ENCODE assay signal across 16 cellular contexts in genomic region chr10:98424308-98425254, GRCh38. TPM values are rescaled to one million over a fixed set of nuclear protein-coding genes. Genes with fewer than 3 reads are reported as not detected.
DNase-seq lines count a peak whose midpoint lies in the region; ATAC-seq and TF ChIP-seq lines count a peak whose summit lies in the region.
"Had no signal": no experiment of that assay in that cellular context is flagged by ENCODE, and none has a peak within 500 bp of the region (broad histone marks: within the 10 kb centered on the region; RNA-seq: fewer than 3 reads in every experiment).

No MANE protein-coding gene starts in this region.

- TF ChIP-seq POLR2A in stomach (IDR thresholded peaks at IDR 0.05) = no peak

- H3K27ac Mint-ChIP-seq in activated CD8-positive, alpha-beta memory T cell treated with anti-CD3 and anti-CD28 coated beads, Interleukin-2, amount 10 ng/mL, durations not matched to agents 7 days and 5 days = no peak overlapping the region
- peak overlapping the region in 2 of 9 donors; percentile 25 to 52 for H3K27ac Mint-ChIP-seq in naive thymus-derived CD4-positive, alpha-beta T cell
- H3K27ac Mint-ChIP-seq: CD8-positive, alpha-beta T cell; GM23338 had no signal

- CTCF ChIA-PET in activated CD8-positive, alpha-beta memory T cell treated with anti-CD3 and anti-CD28 coated beads, Interleukin-2, amount 10 ng/mL, durations not matched to agents 7 days and 5 days (lab: Charles Lee) = interaction anchor here (1.0 to 4.0 kb wide), 7 partner anchors 9 to 49 kb away, joined by 3 to 14 read pairs (median 8); partner anchors contain the start of gene PYROXD2
- CTCF ChIA-PET in naive thymus-derived CD4-positive, alpha-beta T cell (lab: Charles Lee) = interaction anchor here (0.6 to 2.7 kb wide), 3 partner anchors 10 to 1784 kb away, joined by 3 to 22 read pairs (median 7); no protein-coding TSS in a partner anchor

- H3K4me1 Mint-ChIP-seq in activated CD8-positive, alpha-beta memory T cell treated with anti-CD3 and anti-CD28 coated beads, Interleukin-2, amount 10 ng/mL, durations not matched to agents 7 days and 5 days = no peaks in the 10 kb centered on the region
- no peaks in the 10 kb centered on the region for H3K4me1 Mint-ChIP-seq in naive thymus-derived CD4-positive, alpha-beta T cell
- H3K4me1 Mint-ChIP-seq: GM23338 had no signal

- H3K4me1 ChIP-seq in cardiac muscle cell (ENCODE audit: low read depth) (peaks cover 25% of the 10 kb centered on the region), stomach (no peaks in the 10 kb centered on the region)
- no peaks in the 10 kb centered on the region for H3K4me1 ChIP-seq in naive thymus-derived CD4-positive, alpha-beta T cell (ENCODE audit: control insufficient read depth in 2 of 2, insufficient read depth in 2 of 2, low read length in 2 of 2)

- intact Hi-C loops in cardiac septum (cut with DNase I) = loop anchor here (5.0 kb wide), 1 partner anchor 43 kb away; no protein-coding TSS in a partner anchor
- intact Hi-C loops in stomach (cut with DNase I; ENCODE audit: low total_unique reads) = no loop called here
- intact Hi-C loops in naive thymus-derived CD4-positive, alpha-beta T cell (cut with micrococcal nuclease) = no loop called here

- no peak for TF ChIP-seq EP300 in stomach (IDR thresholded peaks at IDR 0.05)

- POLR2A ChIA-PET in naive thymus-derived CD4-positive, alpha-beta T cell (lab: Charles Lee) = no interaction called here

- H3K27me3 ChIP-seq in cardiac muscle cell (no peaks in the 10 kb centered on the region), stomach (no peaks in the 10 kb centered on the region)
- H3K27me3 ChIP-seq in naive thymus-derived CD4-positive, alpha-beta T cell (ENCODE audit: control insufficient read depth in 2 of 2, insufficient read depth in 2 of 2, low read length in 2 of 2) = no peaks in the 10 kb centered on the region

- H3K4me3 ChIP-seq in cardiac muscle cell (no peak overlapping the region), stomach (no peak overlapping the region)
- no peak overlapping the region for H3K4me3 ChIP-seq in naive thymus-derived CD4-positive, alpha-beta T cell (ENCODE audit: low read length)
- H3K4me3 ChIP-seq: GM12878, GM23338, K562 had no signal

- peak overlapping the region; percentile 35 for H3K27ac ChIP-seq in cardiac muscle cell
- H3K27ac ChIP-seq in stomach = no peak overlapping the region
- H3K27ac ChIP-seq in naive thymus-derived CD4-positive, alpha-beta T cell (ENCODE audit: low read depth, low read length) = no peak overlapping the region

- no peaks in the 10 kb centered on the region for H3K9me3 Mint-ChIP-seq in activated CD8-positive, alpha-beta memory T cell treated with anti-CD3 and anti-CD28 coated beads, Interleukin-2, amount 10 ng/mL, durations not matched to agents 7 days and 5 days (ENCODE audit: low read depth)
- no peaks in the 10 kb centered on the region for H3K9me3 Mint-ChIP-seq in naive thymus-derived CD4-positive, alpha-beta T cell
- H3K9me3 Mint-ChIP-seq: CD8-positive, alpha-beta T cell; GM23338 had no signal

- H3K36me3 ChIP-seq in cardiac muscle cell = no peaks in the 10 kb centered on the region
- H3K36me3 ChIP-seq in stomach = peaks cover 29 to 99% (median 91%) of the 10 kb centered on the region in 4 donors
- H3K36me3 ChIP-seq in naive thymus-derived CD4-positive, alpha-beta T cell (ENCODE audit: control insufficient read depth in 2 of 3, insufficient read depth in 3 of 3, low read length in 3 of 3) = peaks cover 0 to 72% (median 4%) of the 10 kb centered on the region in 3 experiments

- H3K27me3 Mint-ChIP-seq in activated CD8-positive, alpha-beta memory T cell treated with anti-CD3 and anti-CD28 coated beads, Interleukin-2, amount 10 ng/mL, durations not matched to agents 7 days and 5 days = no peaks in the 10 kb centered on the region
- H3K27me3 Mint-ChIP-seq in naive thymus-derived CD4-positive, alpha-beta T cell = no peaks in the 10 kb centered on the region

- H3K4me3 Mint-ChIP-seq in activated CD8-positive, alpha-beta memory T cell treated with anti-CD3 and anti-CD28 coated beads, Interleukin-2, amount 10 ng/mL, durations not matched to agents 7 days and 5 days = no peak overlapping the region
- no peak overlapping the region for H3K4me3 Mint-ChIP-seq in naive thymus-derived CD4-positive, alpha-beta T cell
- H3K4me3 Mint-ChIP-seq: CD8-positive, alpha-beta T cell; GM23338 had no signal

- WGBS in stomach, 5 donors = 89 to 92% (median 90%) methylated on average over 15 to 23 of the region's 23 CpGs

- DNase-seq in cardiac muscle cell (ENCODE audit: low read depth in 1 of 2, low spot score in 1 of 2) = peak in 1 of 2 donors; percentile 66
- DNase-seq in cardiac septum (ENCODE audit: low spot score) = no peak
- DNase-seq in activated CD8-positive, alpha-beta memory T cell treated with anti-CD3 and anti-CD28 coated beads, Interleukin-2, amount 10 ng/mL, durations not matched to agents 7 days and 5 days = peak; percentile 34
- peak; percentile 78 for DNase-seq in islet precursor cell
- peak; percentile 22 for DNase-seq in stomach
- DNase-seq in naive thymus-derived CD4-positive, alpha-beta T cell = no peak
- DNase-seq: Calu3, NCI-H1105, NCI-H2081, NCI-H774, SHP77 treated with DMSO at 0.1 percent for 48 hours had no signal

- no peak for TF ChIP-seq CTCF in cardiac muscle cell (IDR thresholded peaks at IDR 0.05; ENCODE audit: low read depth, low read length)
- TF ChIP-seq CTCF in stomach (IDR thresholded peaks at IDR 0.05) = no peak

- no peak for ATAC-seq in activated CD8-positive, alpha-beta memory T cell treated with anti-CD3 and anti-CD28 coated beads, Interleukin-2, amount 10 ng/mL, durations not matched to agents 7 days and 5 days
- no peak for ATAC-seq in naive thymus-derived CD4-positive, alpha-beta T cell
- no peak for ATAC-seq in HG02571 (IDR thresholded peaks at IDR 0.05; ENCODE audit: unreplicated experiment)
- ATAC-seq: CD8-positive, alpha-beta T cell had no signal

- H3K36me3 Mint-ChIP-seq in activated CD8-positive, alpha-beta memory T cell treated with anti-CD3 and anti-CD28 coated beads, Interleukin-2, amount 10 ng/mL, durations not matched to agents 7 days and 5 days = peaks cover 10% of the 10 kb centered on the region
- H3K36me3 Mint-ChIP-seq in naive thymus-derived CD4-positive, alpha-beta T cell = peaks cover 0 to 17% (median 0%) of the 10 kb centered on the region in 5 donors

- H3K9me3 ChIP-seq in cardiac muscle cell (ENCODE audit: low read depth) = no peaks in the 10 kb centered on the region
- no peaks in the 10 kb centered on the region for H3K9me3 ChIP-seq in stomach
- no peaks in the 10 kb centered on the region for H3K9me3 ChIP-seq in naive thymus-derived CD4-positive, alpha-beta T cell (ENCODE audit: control insufficient read depth in 2 of 3, low read length in 3 of 3)

RNA-seq across cellular contexts. Expression of gene PYROXD2, which starts 9.6 kb away (rescaled TPM):
- total RNA-seq in cardiac muscle cell = 22.9 and 45.1 TPM in 2 replicates
- 27.5 and 40.6 TPM in 2 replicates for polyA plus RNA-seq in cardiac muscle cell
- total RNA-seq in cardiac septum = 11.7 TPM
- 1 to 10 TPM; 5.1 to 7.5 TPM for total RNA-seq in activated CD8-positive, alpha-beta memory T cell treated with anti-CD3 and anti-CD28 coated beads, Interleukin-2, amount 10 ng/mL, durations not matched to agents 7 days and 5 days
- 10 to 100 TPM in 3 of 5 donors, 1 to 10 TPM in 2; 3.5 to 33.5 (median 13.2) TPM for total RNA-seq in stomach
- polyA plus RNA-seq in stomach = 1 to 10 TPM; 2.4 to 9.7 (median 3.5) TPM
- 10 to 100 TPM; 11.9 to 37.1 (median 26.9) TPM for total RNA-seq in naive thymus-derived CD4-positive, alpha-beta T cell
- 1 to 10 TPM; 5.6 TPM for polyA plus RNA-seq in naive thymus-derived CD4-positive, alpha-beta T cell

RNA-seq across cellular contexts. Expression of gene HPS1, which starts 22.2 kb away (rescaled TPM):
- total RNA-seq in cardiac muscle cell = 32.1 and 58.6 TPM in 2 replicates
- polyA plus RNA-seq in cardiac muscle cell = 60.9 and 101 TPM in 2 replicates
- 34.8 TPM for total RNA-seq in cardiac septum
- 10 to 100 TPM; 72.0 to 99.5 TPM for total RNA-seq in activated CD8-positive, alpha-beta memory T cell treated with anti-CD3 and anti-CD28 coated beads, Interleukin-2, amount 10 ng/mL, durations not matched to agents 7 days and 5 days
- total RNA-seq in stomach = 100 to 1,000 TPM in 2 of 5 donors, 10 to 100 TPM in 3; 15.1 to 140 (median 89.1) TPM
- polyA plus RNA-seq in stomach = 10 to 100 TPM; 30.7 to 49.8 (median 37.3) TPM
- 100 to 1,000 TPM in 2 of 5 experiments, 10 to 100 TPM in 3; 68.5 to 107 (median 90.9) TPM for total RNA-seq in naive thymus-derived CD4-positive, alpha-beta T cell
- polyA plus RNA-seq in naive thymus-derived CD4-positive, alpha-beta T cell = 10 to 100 TPM; 54.3 to 70.8 TPM

Comparison
In these comparisons a context has a peak if more than half of its experiments do, and no peak if none do; other contexts are left out.
1. DNase-seq: peak in activated CD8-positive, alpha-beta memory T cell treated with anti-CD3 and anti-CD28 coated beads, Interleukin-2, amount 10 ng/mL, durations not matched to agents 7 days and 5 days (single experiment), islet precursor cell (single experiment) and stomach (single experiment); none in cardiac septum (single experiment) and naive thymus-derived CD4-positive, alpha-beta T cell (0 of 9).